Comparison of ENCODE assay signal across 5 cellular contexts in genomic region chr2:238773472-238773871, GRCh38.
"Had no signal": no experiment of that assay in that cellular context is flagged by ENCODE, and none has a peak within 500 bp of the region (broad histone marks: within the 10 kb centered on the region; RNA-seq: fewer than 3 reads in every experiment).

No MANE protein-coding gene starts in this region.

- H3K4me3 ChIP-seq: GM23338 had no signal

- H2AFZ ChIP-seq: GM23338 had no signal

- DNase-seq: H9, HCEC 1CT, KBM-7 had no signal

- H3K4me2 ChIP-seq: GM23338 had no signal

- H3K4me3 Mint-ChIP-seq: GM23338, H9 had no signal

- H3K27ac Mint-ChIP-seq: GM23338 had no signal

- H3K27ac ChIP-seq: HL-60 had no signal
